24 cellular contexts compared by ENCODE assay signal in genomic region chr11:49302360-49302759, GRCh38.
"Had no signal": no experiment of that assay in that cellular context is flagged by ENCODE, and none has a peak within 500 bp of the region (broad histone marks: within the 10 kb centered on the region; RNA-seq: fewer than 3 reads in every experiment).

No MANE protein-coding gene starts in this region.

- H3K9me3 Mint-ChIP-seq: T-helper 1 cell treated with Interleukin-12 subunit alpha and Interleukin-12 subunit beta and Interleukin-4 antibody, amounts not matched to agents 30 μg/mL and 1 μg/mL, for 36 hours had no signal

- H3K4me3 ChIP-seq: coronary artery, hepatocyte, pancreas, psoas muscle, right atrium auricular region, upper lobe of right lung had no signal

- H3K4me1 ChIP-seq: pancreas, psoas muscle, right atrium auricular region, upper lobe of right lung had no signal

- H3K36me3 Mint-ChIP-seq: activated naive CD4-positive, alpha-beta T cell treated with anti-CD3 and anti-CD28 coated beads, Interleukin-2, amount 10 ng/mL, durations not matched to agents 7 days and 5 days; immature natural killer cell had no signal

- H3K27ac ChIP-seq: coronary artery, hepatocyte, pancreas, psoas muscle, right atrium auricular region, upper lobe of right lung had no signal

- DNase-seq: activated B cell treated with CpG ODN at 0.5 μM for 24 hours; activated CD4-positive, alpha-beta T cell treated with anti-CD3 and anti-CD28 coated beads for 4 hours; activated CD4-positive, alpha-beta T cell treated with anti-CD3 and anti-CD28 coated beads, Interleukin-2, amount 50 U/mL, for 48 hours; activated effector memory CD4-positive, alpha-beta T cell treated with anti-CD3 and anti-CD28 coated beads, Interleukin-2, amount 50 U/mL, for 16 hours; activated naive CD4-positive, alpha-beta T cell treated with anti-CD3 and anti-CD28 coated beads, Interleukin-2, amount 10 ng/mL, durations not matched to agents 7 days and 5 days; activated T-cell treated with anti-CD3 and anti-CD28 coated beads, Interleukin-2, amount 50 U/mL, for 72 hours; amygdala; cerebellar nuclear complex; foreskin melanocyte; glutamatergic neuron; immature natural killer cell; left ventricle myocardium superior; pancreas; psoas muscle; stimulated activated CD4-positive, alpha-beta T cell treated with anti-CD3 and anti-CD28 coated beads, Interleukin-12 subunit alpha, Interleukin-12 subunit beta, amount 100 ng/mL, for 4 hours; stimulated activated CD4-positive, alpha-beta T cell treated with anti-CD3 and anti-CD28 coated beads, Interleukin-4, amount 100 ng/mL, for 4 hours; stimulated activated naive CD8-positive, alpha-beta T cell treated with anti-CD3 and anti-CD28 coated beads, Interleukin-15, Interleukin-2, amounts not matched to agents 100 U/mL and 50 U/mL, for 24 hours; T1000; upper lobe of right lung had no signal

- H3K4me1 Mint-ChIP-seq: activated B cell treated with CpG ODN at 0.5 μM for 24 hours; activated naive CD4-positive, alpha-beta T cell treated with anti-CD3 and anti-CD28 coated beads, Interleukin-2, amount 10 ng/mL, durations not matched to agents 7 days and 5 days; immature natural killer cell; nephron had no signal

- H3K27ac Mint-ChIP-seq: activated B cell treated with CpG ODN at 0.5 μM for 24 hours; activated naive CD4-positive, alpha-beta T cell treated with anti-CD3 and anti-CD28 coated beads, Interleukin-2, amount 10 ng/mL, durations not matched to agents 7 days and 5 days; activated T-cell treated with anti-CD3 and anti-CD28 coated beads, Interleukin-2, amount 50 U/mL, for 72 hours; immature natural killer cell; nephron; T-helper 1 cell treated with Interleukin-12 subunit alpha and Interleukin-12 subunit beta and Interleukin-4 antibody, amounts not matched to agents 30 μg/mL and 1 μg/mL, for 36 hours had no signal

- H3K9me3 ChIP-seq: pancreas, psoas muscle, right atrium auricular region, upper lobe of right lung had no signal

- H3K36me3 ChIP-seq: pancreas, right atrium auricular region, upper lobe of right lung had no signal

- ATAC-seq: activated T-cell treated with anti-CD3 and anti-CD28 coated beads, Interleukin-2, amount 50 U/mL, for 72 hours; left ventricle myocardium superior; pancreas; psoas muscle; stimulated activated naive CD8-positive, alpha-beta T cell treated with anti-CD3 and anti-CD28 coated beads, Interleukin-15, Interleukin-2, amounts not matched to agents 100 U/mL and 50 U/mL, for 24 hours; upper lobe of right lung had no signal

- H3K27me3 ChIP-seq: hepatocyte, pancreas, right atrium auricular region, upper lobe of right lung had no signal

- H3K27me3 Mint-ChIP-seq: activated B cell treated with CpG ODN at 0.5 μM for 24 hours; activated naive CD4-positive, alpha-beta T cell treated with anti-CD3 and anti-CD28 coated beads, Interleukin-2, amount 10 ng/mL, durations not matched to agents 7 days and 5 days had no signal

- H3K79me2 ChIP-seq: hepatocyte had no signal

- H3K4me2 ChIP-seq: hepatocyte had no signal

- H3K4me3 Mint-ChIP-seq: activated B cell treated with CpG ODN at 0.5 μM for 24 hours; activated naive CD4-positive, alpha-beta T cell treated with anti-CD3 and anti-CD28 coated beads, Interleukin-2, amount 10 ng/mL, durations not matched to agents 7 days and 5 days; activated T-cell treated with anti-CD3 and anti-CD28 coated beads, Interleukin-2, amount 50 U/mL, for 72 hours; immature natural killer cell; nephron; T-helper 1 cell treated with Interleukin-12 subunit alpha and Interleukin-12 subunit beta and Interleukin-4 antibody, amounts not matched to agents 30 μg/mL and 1 μg/mL, for 36 hours had no signal
